Comparison of ENCODE assay signal across 28 cellular contexts in genomic region chr22:37012956-37013355, GRCh38. TPM values are rescaled to one million over a fixed set of nuclear protein-coding genes. Genes with fewer than 3 reads are reported as not detected.
DNase-seq lines count a peak whose midpoint lies in the region; ATAC-seq, FAIRE-seq and TF ChIP-seq lines count a peak whose summit lies in the region.
"Had no signal": no experiment of that assay in that cellular context is flagged by ENCODE, and none has a peak within 500 bp of the region (broad histone marks: within the 10 kb centered on the region; RNA-seq: fewer than 3 reads in every experiment).

No MANE protein-coding gene starts in this region.

- H3K27me3 ChIP-seq in liver (ENCODE audit: control insufficient read depth in 4 of 4, insufficient read depth in 4 of 4, low read length in 3 of 4): no peaks in the 10 kb centered on the region
- no peaks in the 10 kb centered on the region; a peak in 1 of 5 replicates for H3K27me3 ChIP-seq in HepG2 (ENCODE audit: control insufficient read depth in 1 of 2, insufficient read depth in 2 of 2, low read length in 2 of 2)
- H3K27me3 ChIP-seq in neural progenitor cell: no peaks in the 10 kb centered on the region
- H3K27me3 ChIP-seq in transverse colon: no peaks in the 10 kb centered on the region
- no peaks in the 10 kb centered on the region for H3K27me3 ChIP-seq in suprapubic skin
- H3K27me3 ChIP-seq: BLaER1 treated with 17β-estradiol and CSF1 and Interleukin-3, amounts not matched to agents 10 nM and 100 nM; MG63 had no signal

- no peaks in the 10 kb centered on the region for H3K9me3 Mint-ChIP-seq in neural progenitor cell
- H3K9me3 Mint-ChIP-seq: CD4-positive, alpha-beta memory T cell had no signal

- TF ChIP-seq CTCF in liver (IDR thresholded peaks at IDR 0.05; ENCODE audit: low read depth, low read length, missing input control): no peak
- TF ChIP-seq CTCF in HepG2 (CRISPR knock-in tag; IDR thresholded peaks at IDR 0.05): no peak
- no peak for TF ChIP-seq CTCF in kidney (IDR thresholded peaks at IDR 0.05; ENCODE audit: borderline replicate concordance, extremely low read depth, insufficient read depth)
- no peak for TF ChIP-seq CTCF in neural progenitor cell (IDR thresholded peaks at IDR 0.05)
- TF ChIP-seq CTCF in transverse colon (IDR thresholded peaks at IDR 0.05): no peak
- TF ChIP-seq CTCF in suprapubic skin (IDR thresholded peaks at IDR 0.05): no peak

- H2AFZ ChIP-seq in HepG2 (ENCODE audit: low read length) (no peak overlapping the region), neural progenitor cell (replicated peaks) (no peak overlapping the region)
- H2AFZ ChIP-seq: GM23248 had no signal

- TF ChIP-seq EP300 in HepG2 (IDR thresholded peaks at IDR 0.05; ENCODE audit: low read depth in 2 of 2, low read length in 2 of 2) (no peak), HepG2 (CRISPR knock-in tag; IDR thresholded peaks at IDR 0.05; ENCODE audit: borderline replicate concordance) (no peak), transverse colon (IDR thresholded peaks at IDR 0.05; ENCODE audit: low read depth) (no peak), suprapubic skin (IDR thresholded peaks at IDR 0.05) (no peak)

- peaks cover 8% of the 10 kb centered on the region for H3K27me3 Mint-ChIP-seq in neural progenitor cell (ENCODE audit: insufficient read depth, low read depth)
- H3K27me3 Mint-ChIP-seq: CD4-positive, alpha-beta memory T cell had no signal

- H3K4me2 ChIP-seq in HepG2 (ENCODE audit: low read depth, low read length) (no peak overlapping the region), neural progenitor cell (peak overlapping the region; percentile 12)
- H3K4me2 ChIP-seq: BLaER1 treated with 17β-estradiol and CSF1 and Interleukin-3, amounts not matched to agents 10 nM and 100 nM had no signal

- H3F3A ChIP-seq in neural progenitor cell (ENCODE audit: low read depth): peaks cover 11% of the 10 kb centered on the region

- H3K79me2 ChIP-seq in HepG2 (ENCODE audit: insufficient read depth, low read length) (peaks cover 15% of the 10 kb centered on the region), neural progenitor cell (ENCODE audit: low read depth) (peaks cover 19% of the 10 kb centered on the region)

- peaks cover 25% of the 10 kb centered on the region for H3K4me1 Mint-ChIP-seq in neural progenitor cell
- H3K4me1 Mint-ChIP-seq: CD4-positive, alpha-beta memory T cell had no signal

- peaks cover 9% of the 10 kb centered on the region for H3K36me3 Mint-ChIP-seq in neural progenitor cell
- H3K36me3 Mint-ChIP-seq: CD4-positive, alpha-beta memory T cell had no signal

- intact Hi-C loops in HepG2 (cut with micrococcal nuclease; ENCODE audit: unreplicated experiment): no loop called here
- intact Hi-C loops in kidney (cut with DNase I): no loop called here
- intact Hi-C loops in transverse colon (cut with DNase I; ENCODE audit: low total_unique reads): no loop called here

- BruUV-seq in HepG2 (replicated peaks; lab: Mats Ljungman, UMichigan): no TSS peak

- DNase-seq in HepG2 (ENCODE audit: low spot score) (no peak), kidney (peak; percentile 4), neural progenitor cell (ENCODE audit: low spot score) (no peak), transverse colon (peak; percentile 13), suprapubic skin (ENCODE audit: low spot score in 2 of 2) (no peak), KG1 (lab: John Stamatoyannopoulos, UW) (no peak)
- no peak for DNase-seq in activated naive CD4-positive, alpha-beta T cell (lab: John Stamatoyannopoulos, UW)
- DNase-seq: CD4-positive, alpha-beta memory T cell; COR-L47; DMS53; GM23248; H7; KBM-7; NCI-H1105 treated with DMSO at 0.1 percent for 48 hours; NCI-H146; NCI-H1930; NCI-H2107; NCI-H524 treated with DMSO at 0.1 percent for 48 hours; NCI-H82; NK-92 treated with Interleukin-12 subunit alpha and Interleukin-12 subunit beta, amount 100 ng/mL, for 24 hours; PC-3; SHP77 treated with DMSO at 0.1 percent for 48 hours had no signal

- peak in 1 of 2 experiments; percentile 1; a peak in 1 of 4 replicates for TF ChIP-seq POLR2A in HepG2 (IDR thresholded peaks at IDR 0.05; ENCODE audit: insufficient read depth in 1 of 2, low read depth in 2 of 2, low read length in 2 of 2)
- TF ChIP-seq POLR2A in transverse colon (IDR thresholded peaks at IDR 0.05): no peak
- no peak for TF ChIP-seq POLR2A in suprapubic skin (IDR thresholded peaks at IDR 0.05)

- WGBS in liver: 40% methylated on average over 10 of the region's 10 CpGs
- 74% methylated on average over 10 of the region's 10 CpGs for WGBS in HepG2 (ENCODE audit: low lambda C conversion rate)
- 40 to 67% methylated on average over 2 to 10 of the region's 10 CpGs for WGBS in transverse colon (ENCODE audit: low coverage in 1 of 2), 2 donors
- WGBS in suprapubic skin: 75% methylated on average over 10 of the region's 10 CpGs

- no peak for TF ChIP-seq RAD21 in liver (IDR thresholded peaks at IDR 0.05)
- no peak for TF ChIP-seq RAD21 in HepG2 (CRISPR knock-in tag; IDR thresholded peaks at IDR 0.05)

- H3K9ac ChIP-seq in liver (ENCODE audit: low read depth in 1 of 2, low read length in 2 of 2) (no peak overlapping the region), HepG2 (ENCODE audit: insufficient read depth, low read depth, low read length) (no peak overlapping the region), kidney (ENCODE audit: low read length in 2 of 2) (no peak overlapping the region), neural progenitor cell (no peak overlapping the region)
- H3K9ac ChIP-seq: BLaER1 treated with 17β-estradiol and CSF1 and Interleukin-3, amounts not matched to agents 10 nM and 100 nM; GM23248 had no signal

- H3K36me3 ChIP-seq in liver (ENCODE audit: control insufficient read depth in 4 of 4, insufficient read depth in 3 of 4, low read depth in 1 of 4, low read length in 3 of 4): peaks cover 0 to 5% (median 0%) of the 10 kb centered on the region in 4 donors
- H3K36me3 ChIP-seq in HepG2 (replicated peaks in 1 of 2; ENCODE audit: control insufficient read depth in 1 of 2, insufficient read depth in 2 of 2, low read length in 2 of 2): peaks cover 5 to 14% of the 10 kb centered on the region in 2 experiments
- H3K36me3 ChIP-seq in kidney (ENCODE audit: control insufficient read depth in 1 of 2, insufficient read depth in 2 of 2, low read length in 2 of 2): no peaks in the 10 kb centered on the region
- H3K36me3 ChIP-seq in neural progenitor cell: no peaks in the 10 kb centered on the region
- no peaks in the 10 kb centered on the region for H3K36me3 ChIP-seq in transverse colon
- H3K36me3 ChIP-seq in suprapubic skin: no peaks in the 10 kb centered on the region
- H3K36me3 ChIP-seq: MG63 had no signal

- CTCF ChIA-PET in HepG2 (lab: Yijun Ruan, JAX; ENCODE audit: low intra/inter-chr PET ratio, low total read pairs): no interaction called here

- POLR2A ChIA-PET in HepG2 (lab: Yijun Ruan, JAX): interaction anchor here (1.1 to 11.6 kb wide), 3 partner anchors 18 to 33 kb away, joined by 4 to 383 read pairs (median 141); no protein-coding TSS in a partner anchor

- no peak overlapping the region for H3K27ac Mint-ChIP-seq in neural progenitor cell

- ATAC-seq in HepG2: no peak

- H4K20me1 ChIP-seq in HepG2 (ENCODE audit: insufficient read depth, low read length): peaks cover 24% of the 10 kb centered on the region
- peaks cover 54% of the 10 kb centered on the region for H4K20me1 ChIP-seq in neural progenitor cell (ENCODE audit: low read depth)

- H3K4me3 ChIP-seq in liver (ENCODE audit: low read depth in 1 of 3, low read length in 3 of 3) (no peak overlapping the region), HepG2 (replicated peaks in 1 of 3; ENCODE audit: insufficient read depth in 1 of 3, low read depth in 2 of 3, low read length in 3 of 3) (no peak overlapping the region), kidney (ENCODE audit: low read length in 2 of 2) (no peak overlapping the region), neural progenitor cell (no peak overlapping the region), transverse colon (no peak overlapping the region), suprapubic skin (no peak overlapping the region)
- H3K4me3 ChIP-seq: BLaER1 treated with 17β-estradiol and CSF1 and Interleukin-3, amounts not matched to agents 10 nM and 100 nM; GM23248; MG63 had no signal

- H3K4me3 Mint-ChIP-seq in neural progenitor cell: no peak overlapping the region
- H3K4me3 Mint-ChIP-seq: CD4-positive, alpha-beta memory T cell had no signal

- H3K4me1 ChIP-seq in liver (ENCODE audit: control insufficient read depth in 4 of 4, insufficient read depth in 4 of 4, low read length in 3 of 4): peaks cover 26 to 77% (median 60%) of the 10 kb centered on the region in 4 donors
- H3K4me1 ChIP-seq in HepG2 (ENCODE audit: insufficient read depth, low read length): peaks cover 44% of the 10 kb centered on the region
- H3K4me1 ChIP-seq in kidney (ENCODE audit: control insufficient read depth in 1 of 2, insufficient read depth in 1 of 2, low read depth in 1 of 2, low read length in 2 of 2): peaks cover 7 to 8% of the 10 kb centered on the region in 2 donors
- peaks cover 12% of the 10 kb centered on the region for H3K4me1 ChIP-seq in neural progenitor cell
- H3K4me1 ChIP-seq in transverse colon: peaks cover 26 to 65% (median 55%) of the 10 kb centered on the region in 4 donors
- peaks cover 25% of the 10 kb centered on the region for H3K4me1 ChIP-seq in suprapubic skin

- H3K27ac ChIP-seq in liver (ENCODE audit: low read depth in 1 of 2, low read length in 2 of 2) (peak overlapping the region; percentile 68 to 70), HepG2 (ENCODE audit: extremely low read length, insufficient read depth, low read length) (no peak overlapping the region), kidney (ENCODE audit: low read depth in 2 of 2, low read length in 2 of 2) (no peak overlapping the region), neural progenitor cell (peak overlapping the region; percentile 53), transverse colon (peak overlapping the region; percentile 92 to 99 (median 99)), suprapubic skin (no peak overlapping the region)
- H3K27ac ChIP-seq: BLaER1 treated with 17β-estradiol and CSF1 and Interleukin-3, amounts not matched to agents 10 nM and 100 nM; GM23248 had no signal

- H3K9me3 ChIP-seq in liver (ENCODE audit: control insufficient read depth in 4 of 4, low read length in 3 of 4) (no peaks in the 10 kb centered on the region), HepG2 (ENCODE audit: low read length) (no peaks in the 10 kb centered on the region), kidney (ENCODE audit: control insufficient read depth in 1 of 2, low read length in 2 of 2) (no peaks in the 10 kb centered on the region), neural progenitor cell (ENCODE audit: low read depth) (no peaks in the 10 kb centered on the region), transverse colon (no peaks in the 10 kb centered on the region), suprapubic skin (no peaks in the 10 kb centered on the region)
- H3K9me3 ChIP-seq: BLaER1 treated with 17β-estradiol and CSF1 and Interleukin-3, amounts not matched to agents 10 nM and 100 nM; MG63 had no signal

- in situ Hi-C loops in HepG2 (cut with HindIII; ENCODE audit: extremely low pct_ligation_motif_present, low pct_unique_long_range_greater_than_20kb) (no loop called here), transverse colon (cut with MboI; ENCODE audit: low pct_ligation_motif_present in 1 of 4, low pct_unique_long_range_greater_than_20kb in 1 of 4, low sequenced_read_pairs in 3 of 4) (no loop called here)

- FAIRE-seq in HepG2 (lab: Jason Lieb, UNC): no peak
- no peak for FAIRE-seq in kidney (lab: Jason Lieb, UNC)
- FAIRE-seq: A204.1, GM18507, HTR-8/SVneo had no signal

RNA-seq across cellular contexts. Expression of gene TST, which starts 6.3 kb away (rescaled TPM):
- 100 to 1,000 TPM; 186 to 212 TPM for total RNA-seq in liver
- 100 to 1,000 TPM; 373 to 404 TPM for polyA plus RNA-seq in liver
- 44.1 and 44.6 TPM in 2 replicates for total RNA-seq in HepG2 (2016; rRNA removed; fragmentation: Illumina TruSeq; extraction: Trizol)
- 13.7 and 15.5 TPM in 2 replicates for total RNA-seq in HepG2 (2016; cell fraction: cytosol; rRNA removed; fragmentation: Illumina TruSeq; extraction: Trizol; ENCODE audit: low read depth)
- total RNA-seq in HepG2 (2016; cell fraction: insoluble cytoplasmic fraction; rRNA removed; fragmentation: Illumina TruSeq; extraction: Trizol): 40.1 and 44.0 TPM in 2 replicates
- total RNA-seq in HepG2 (2016; cell fraction: membrane; rRNA removed; fragmentation: Illumina TruSeq; extraction: Trizol): 17.1 and 24.3 TPM in 2 replicates
- 22.6 and 23.7 TPM in 2 replicates for total RNA-seq in HepG2 (2016; cell fraction: nucleus; rRNA removed; fragmentation: Illumina TruSeq; extraction: Trizol)
- polyA plus RNA-seq in HepG2 (2011; rRNA removed): 63.6 and 86.4 TPM in 2 replicates
- polyA plus RNA-seq in HepG2 (2011; cell fraction: cytosol; rRNA removed): 76.5 and 98.4 TPM in 2 replicates
- 54.5 and 63.2 TPM in 2 replicates for polyA plus RNA-seq in HepG2 (2011; cell fraction: nucleus; rRNA removed)
- polyA plus RNA-seq in HepG2 (2012): 53.9 and 67.5 TPM in 2 replicates
- polyA plus RNA-seq in HepG2 (2016; cell fraction: cytosol; fragmentation: Illumina TruSeq; extraction: Trizol; ENCODE audit: low read depth): 13.5 and 13.9 TPM in 2 replicates
- 41.1 and 43.9 TPM in 2 replicates for polyA plus RNA-seq in HepG2 (2016; cell fraction: insoluble cytoplasmic fraction; fragmentation: Illumina TruSeq; extraction: Trizol; ENCODE audit: low read depth)
- polyA plus RNA-seq in HepG2 (2016; cell fraction: membrane; fragmentation: Illumina TruSeq; extraction: Trizol; ENCODE audit: low read depth): 14.3 and 18.2 TPM in 2 replicates
- 31.5 and 36.8 TPM in 2 replicates for polyA plus RNA-seq in HepG2 (2016; cell fraction: nucleus; fragmentation: Illumina TruSeq; extraction: Trizol; ENCODE audit: insufficient read depth, low read depth)
- polyA minus RNA-seq in HepG2 (2011; rRNA and poly(A)+ RNA removed; ENCODE audit: low replicate concordance): 30.9 and 77.7 TPM in 2 replicates
- 20.6 and 23.0 TPM in 2 replicates for polyA minus RNA-seq in HepG2 (2011; cell fraction: cytosol; rRNA and poly(A)+ RNA removed)
- polyA minus RNA-seq in HepG2 (2011; cell fraction: nucleus; rRNA and poly(A)+ RNA removed): 24.1 and 24.4 TPM in 2 replicates
- 48.7 TPM for total RNA-seq in kidney
- polyA plus RNA-seq in kidney (ENCODE audit: insufficient read depth, low read depth, low replicate concordance): 283 TPM
- total RNA-seq in neural progenitor cell (ENCODE audit: low replicate concordance): 21.5 and 53.4 TPM in 2 replicates
- total RNA-seq in transverse colon: 100 to 1,000 TPM; 246 to 719 (median 557) TPM
- total RNA-seq in suprapubic skin: 10 to 100 TPM; 23.2 to 56.3 (median 52.4) TPM

RNA-seq across cellular contexts. Expression of gene MPST, which starts 6.6 kb away (rescaled TPM):
- total RNA-seq in liver (100 to 1,000 TPM; 124 to 149 TPM), HepG2 (2016; rRNA removed; fragmentation: Illumina TruSeq; extraction: Trizol) (94.8 and 133 TPM in 2 replicates), kidney (44.4 TPM), neural progenitor cell (ENCODE audit: low replicate concordance) (36.9 and 157 TPM in 2 replicates), transverse colon (100 to 1,000 TPM; 407 to 964 (median 541) TPM), suprapubic skin (100 to 1,000 TPM in 3 of 4 donors, 10 to 100 TPM in 1; 99.0 to 171 (median 143) TPM)
- polyA plus RNA-seq in liver (100 to 1,000 TPM; 249 to 277 TPM), HepG2 (2011; rRNA removed) (141 and 191 TPM in 2 replicates), kidney (ENCODE audit: insufficient read depth, low read depth, low replicate concordance) (167 TPM)
- 214 and 241 TPM in 2 replicates for total RNA-seq in HepG2 (2016; cell fraction: cytosol; rRNA removed; fragmentation: Illumina TruSeq; extraction: Trizol; ENCODE audit: low read depth)
- 83.9 and 129 TPM in 2 replicates for total RNA-seq in HepG2 (2016; cell fraction: insoluble cytoplasmic fraction; rRNA removed; fragmentation: Illumina TruSeq; extraction: Trizol)
- total RNA-seq in HepG2 (2016; cell fraction: membrane; rRNA removed; fragmentation: Illumina TruSeq; extraction: Trizol): 236 and 281 TPM in 2 replicates
- 43.0 and 55.9 TPM in 2 replicates for total RNA-seq in HepG2 (2016; cell fraction: nucleus; rRNA removed; fragmentation: Illumina TruSeq; extraction: Trizol)
- 159 and 302 TPM in 2 replicates for polyA plus RNA-seq in HepG2 (2011; cell fraction: cytosol; rRNA removed)
- 297 and 319 TPM in 2 replicates for polyA plus RNA-seq in HepG2 (2011; cell fraction: nucleus; rRNA removed)
- polyA plus RNA-seq in HepG2 (2012): 112 and 147 TPM in 2 replicates
- polyA plus RNA-seq in HepG2 (2016; cell fraction: cytosol; fragmentation: Illumina TruSeq; extraction: Trizol; ENCODE audit: low read depth): 221 and 245 TPM in 2 replicates
- polyA plus RNA-seq in HepG2 (2016; cell fraction: insoluble cytoplasmic fraction; fragmentation: Illumina TruSeq; extraction: Trizol; ENCODE audit: low read depth): 107 and 116 TPM in 2 replicates
- polyA plus RNA-seq in HepG2 (2016; cell fraction: membrane; fragmentation: Illumina TruSeq; extraction: Trizol; ENCODE audit: low read depth): 209 and 227 TPM in 2 replicates
- polyA plus RNA-seq in HepG2 (2016; cell fraction: nucleus; fragmentation: Illumina TruSeq; extraction: Trizol; ENCODE audit: insufficient read depth, low read depth): 107 and 117 TPM in 2 replicates
- 17.7 and 144 TPM in 2 replicates for polyA minus RNA-seq in HepG2 (2011; rRNA and poly(A)+ RNA removed; ENCODE audit: low replicate concordance)
- polyA minus RNA-seq in HepG2 (2011; cell fraction: cytosol; rRNA and poly(A)+ RNA removed): 94.1 and 104 TPM in 2 replicates
- polyA minus RNA-seq in HepG2 (2011; cell fraction: nucleus; rRNA and poly(A)+ RNA removed): 39.0 and 46.2 TPM in 2 replicates

RNA-seq across cellular contexts. Expression of gene KCTD17, which starts 38.6 kb away (rescaled TPM):
- 1 to 10 TPM; 3.4 to 4.1 TPM for total RNA-seq in liver
- polyA plus RNA-seq in liver: 1 to 10 TPM; 2.0 to 5.2 TPM
- total RNA-seq in HepG2 (2016; rRNA removed; fragmentation: Illumina TruSeq; extraction: Trizol): 4.5 and 5.3 TPM in 2 replicates
- 2.1 and 2.4 TPM in 2 replicates for total RNA-seq in HepG2 (2016; cell fraction: cytosol; rRNA removed; fragmentation: Illumina TruSeq; extraction: Trizol; ENCODE audit: low read depth)
- total RNA-seq in HepG2 (2016; cell fraction: insoluble cytoplasmic fraction; rRNA removed; fragmentation: Illumina TruSeq; extraction: Trizol): 3.3 and 4.9 TPM in 2 replicates
- total RNA-seq in HepG2 (2016; cell fraction: membrane; rRNA removed; fragmentation: Illumina TruSeq; extraction: Trizol): 3.7 and 3.8 TPM in 2 replicates
- 2.9 and 4.4 TPM in 2 replicates for total RNA-seq in HepG2 (2016; cell fraction: nucleus; rRNA removed; fragmentation: Illumina TruSeq; extraction: Trizol)
- 11.7 and 17.4 TPM in 2 replicates for polyA plus RNA-seq in HepG2 (2011; rRNA removed)
- polyA plus RNA-seq in HepG2 (2011; cell fraction: cytosol; rRNA removed): 11.0 and 11.5 TPM in 2 replicates
- 52.2 and 53.1 TPM in 2 replicates for polyA plus RNA-seq in HepG2 (2011; cell fraction: nucleus; rRNA removed)
- 5.3 and 11.6 TPM in 2 replicates for polyA plus RNA-seq in HepG2 (2012)
- 2.5 and 3.1 TPM in 2 replicates for polyA plus RNA-seq in HepG2 (2016; cell fraction: cytosol; fragmentation: Illumina TruSeq; extraction: Trizol; ENCODE audit: low read depth)
- 4.6 and 5.0 TPM in 2 replicates for polyA plus RNA-seq in HepG2 (2016; cell fraction: insoluble cytoplasmic fraction; fragmentation: Illumina TruSeq; extraction: Trizol; ENCODE audit: low read depth)
- polyA plus RNA-seq in HepG2 (2016; cell fraction: membrane; fragmentation: Illumina TruSeq; extraction: Trizol; ENCODE audit: low read depth): 2.8 and 4.0 TPM in 2 replicates
- 5.0 and 5.9 TPM in 2 replicates for polyA plus RNA-seq in HepG2 (2016; cell fraction: nucleus; fragmentation: Illumina TruSeq; extraction: Trizol; ENCODE audit: insufficient read depth, low read depth)
- 0.28 and 24.0 TPM in 2 replicates for polyA minus RNA-seq in HepG2 (2011; rRNA and poly(A)+ RNA removed; ENCODE audit: low replicate concordance)
- 4.6 and 5.1 TPM in 2 replicates for polyA minus RNA-seq in HepG2 (2011; cell fraction: cytosol; rRNA and poly(A)+ RNA removed)
- polyA minus RNA-seq in HepG2 (2011; cell fraction: nucleus; rRNA and poly(A)+ RNA removed): 6.8 and 7.3 TPM in 2 replicates
- total RNA-seq in kidney: 13.9 TPM
- polyA plus RNA-seq in kidney (ENCODE audit: insufficient read depth, low read depth, low replicate concordance): 9.6 TPM
- total RNA-seq in neural progenitor cell (ENCODE audit: low replicate concordance): 17.5 and 44.1 TPM in 2 replicates
- total RNA-seq in transverse colon: 10 to 100 TPM; 11.2 to 61.3 (median 35.1) TPM
- 10 to 100 TPM; 25.0 to 67.0 (median 35.7) TPM for total RNA-seq in suprapubic skin

Comparison
In these comparisons a context has a peak if more than half of its experiments do, and no peak if none do; other contexts are left out.
1. H3K27ac ChIP-seq: peak in liver (2 of 2), neural progenitor cell (single experiment) and transverse colon (4 of 4); none in HepG2 (single experiment), kidney (0 of 2) and suprapubic skin (single experiment).
2. DNase-seq: peak in kidney (single experiment) and transverse colon (single experiment); none in HepG2 (single experiment), neural progenitor cell (single experiment), activated naive CD4-positive, alpha-beta T cell (0 of 4), suprapubic skin (0 of 2) and KG1 (single experiment).